20 cellular contexts compared by ENCODE assay signal in genomic region chr9:20208156-20208555, GRCh38.
A peak's percentile ranks its signal among the peaks of the same experiment; 100 is the strongest.
DNase-seq lines count a peak whose midpoint lies in the region; ATAC-seq and TF ChIP-seq lines count a peak whose summit lies in the region.
"Had no signal": no experiment of that assay in that cellular context is flagged by ENCODE, and none has a peak within 500 bp of the region (broad histone marks: within the 10 kb centered on the region; RNA-seq: fewer than 3 reads in every experiment).

No MANE protein-coding gene starts in this region.

- no peaks in the 10 kb centered on the region for H3K36me3 Mint-ChIP-seq in T-helper 2 cell treated with Interferon-gamma antibody and Interleukin-4, amounts not matched to agents 5 μg/mL and 100 μg/mL, for 36 hours (ENCODE audit: low read depth)
- H3K36me3 Mint-ChIP-seq in activated naive CD8-positive, alpha-beta T cell, result no peaks in the 10 kb centered on the region
- H3K36me3 Mint-ChIP-seq: CD4-positive, alpha-beta memory T cell had no signal

- no peaks in the 10 kb centered on the region for H3K36me3 ChIP-seq in cardiac muscle cell
- no peaks in the 10 kb centered on the region for H3K36me3 ChIP-seq in left ventricle myocardium inferior
- H3K36me3 ChIP-seq: BE2C had no signal

- H3K9me3 Mint-ChIP-seq in T-helper 2 cell treated with Interferon-gamma antibody and Interleukin-4, amounts not matched to agents 5 μg/mL and 100 μg/mL, for 36 hours, result no peaks in the 10 kb centered on the region
- no peaks in the 10 kb centered on the region for H3K9me3 Mint-ChIP-seq in activated naive CD8-positive, alpha-beta T cell (ENCODE audit: low read depth)
- no peaks in the 10 kb centered on the region for H3K9me3 Mint-ChIP-seq in stimulated activated naive CD8-positive, alpha-beta T cell treated with anti-CD3 and anti-CD28 coated beads, Interleukin-15, amount 100 ng/mL, for 72 hours
- H3K9me3 Mint-ChIP-seq: CD4-positive, alpha-beta memory T cell had no signal

- H3K4me3 Mint-ChIP-seq in T-helper 2 cell treated with Interferon-gamma antibody and Interleukin-4, amounts not matched to agents 5 μg/mL and 100 μg/mL, for 36 hours, result peak overlapping the region; percentile 53
- peak overlapping the region; percentile 76 for H3K4me3 Mint-ChIP-seq in activated naive CD8-positive, alpha-beta T cell
- peak overlapping the region; percentile 5 to 76 for H3K4me3 Mint-ChIP-seq in stimulated activated naive CD8-positive, alpha-beta T cell treated with anti-CD3 and anti-CD28 coated beads, Interleukin-15, amount 100 ng/mL, for 72 hours

- H3K4me1 Mint-ChIP-seq in T-helper 2 cell treated with Interferon-gamma antibody and Interleukin-4, amounts not matched to agents 5 μg/mL and 100 μg/mL, for 36 hours (ENCODE audit: low read depth), result peaks cover 37% of the 10 kb centered on the region
- H3K4me1 Mint-ChIP-seq in activated naive CD8-positive, alpha-beta T cell (ENCODE audit: low read depth), result peaks cover 38% of the 10 kb centered on the region
- H3K4me1 Mint-ChIP-seq in stimulated activated naive CD8-positive, alpha-beta T cell treated with anti-CD3 and anti-CD28 coated beads, Interleukin-15, amount 100 ng/mL, for 72 hours, result peaks cover 44% of the 10 kb centered on the region

- H3K9me3 ChIP-seq in cardiac muscle cell (ENCODE audit: low read depth), result no peaks in the 10 kb centered on the region
- no peaks in the 10 kb centered on the region for H3K9me3 ChIP-seq in left ventricle myocardium inferior (replicated peaks)
- H3K9me3 ChIP-seq: BE2C had no signal

- H3K4me1 ChIP-seq in cardiac muscle cell (ENCODE audit: low read depth) (peaks cover 38% of the 10 kb centered on the region), left ventricle myocardium inferior (no peaks in the 10 kb centered on the region)
- H3K4me1 ChIP-seq: BE2C had no signal

- no peak for DNase-seq in T-helper 2 cell treated with Interferon-gamma antibody and Interleukin-4, amounts not matched to agents 5 μg/mL and 100 μg/mL, for 36 hours (ENCODE audit: low spot score)
- DNase-seq in T-helper 2 cell, result no peak
- DNase-seq in cardiac muscle cell (ENCODE audit: low read depth in 1 of 2, low spot score in 1 of 2), result peak in 1 of 2 donors; percentile 64
- no peak for DNase-seq in left ventricle myocardium inferior
- no peak for DNase-seq in stimulated activated naive CD8-positive, alpha-beta T cell treated with anti-CD3 and anti-CD28 coated beads, Interleukin-15, amount 100 ng/mL, for 72 hours
- DNase-seq in effector CD8-positive, alpha-beta T cell (lab: John Stamatoyannopoulos, UW), result no peak
- DNase-seq: 8988T; BE2C; Calu3; CD4-positive, alpha-beta memory T cell; DMS53; H7; NCI-H1105; NCI-H1694; NCI-H510A treated with DMSO at 0.1 percent for 48 hours; NCI-H82; PC-3 had no signal

- TF ChIP-seq CTCF in cardiac muscle cell (IDR thresholded peaks at IDR 0.05; ENCODE audit: low read depth, low read length) (no peak), left ventricle myocardium inferior (IDR thresholded peaks at IDR 0.05; ENCODE audit: borderline replicate concordance) (no peak)

- ATAC-seq in stimulated activated naive CD8-positive, alpha-beta T cell treated with anti-CD3 and anti-CD28 coated beads, Interleukin-15, amount 100 ng/mL, for 72 hours, result no peak
- no peak for ATAC-seq in HG03565 (IDR thresholded peaks at IDR 0.05; ENCODE audit: unreplicated experiment)
- ATAC-seq: PC-3 had no signal

- H3K27me3 ChIP-seq in cardiac muscle cell (no peaks in the 10 kb centered on the region), left ventricle myocardium inferior (ENCODE audit: low read depth) (no peaks in the 10 kb centered on the region)
- H3K27me3 ChIP-seq: BE2C had no signal

- H3K4me3 ChIP-seq in cardiac muscle cell (no peak overlapping the region), left ventricle myocardium inferior (no peak overlapping the region)

- H3K27ac Mint-ChIP-seq in T-helper 2 cell treated with Interferon-gamma antibody and Interleukin-4, amounts not matched to agents 5 μg/mL and 100 μg/mL, for 36 hours, result peak overlapping the region; percentile 87
- peak overlapping the region; percentile 97 for H3K27ac Mint-ChIP-seq in activated naive CD8-positive, alpha-beta T cell
- peak overlapping the region; percentile 99 to 100 for H3K27ac Mint-ChIP-seq in stimulated activated naive CD8-positive, alpha-beta T cell treated with anti-CD3 and anti-CD28 coated beads, Interleukin-15, amount 100 ng/mL, for 72 hours

- H3K27ac ChIP-seq in cardiac muscle cell (peak overlapping the region; percentile 12), left ventricle myocardium inferior (replicated peaks) (no peak overlapping the region)
- H3K27ac ChIP-seq: HL-60 had no signal

- H3K27me3 Mint-ChIP-seq in T-helper 2 cell treated with Interferon-gamma antibody and Interleukin-4, amounts not matched to agents 5 μg/mL and 100 μg/mL, for 36 hours (ENCODE audit: low read depth), result no peaks in the 10 kb centered on the region
- no peaks in the 10 kb centered on the region for H3K27me3 Mint-ChIP-seq in activated naive CD8-positive, alpha-beta T cell
- peaks cover 6% of the 10 kb centered on the region for H3K27me3 Mint-ChIP-seq in stimulated activated naive CD8-positive, alpha-beta T cell treated with anti-CD3 and anti-CD28 coated beads, Interleukin-15, amount 100 ng/mL, for 72 hours
- H3K27me3 Mint-ChIP-seq: CD4-positive, alpha-beta memory T cell had no signal

- intact Hi-C loops in left ventricle myocardium inferior (cut with micrococcal nuclease), result no loop called here
